9 cellular contexts compared by ENCODE assay signal in the genomic region with DNA sequence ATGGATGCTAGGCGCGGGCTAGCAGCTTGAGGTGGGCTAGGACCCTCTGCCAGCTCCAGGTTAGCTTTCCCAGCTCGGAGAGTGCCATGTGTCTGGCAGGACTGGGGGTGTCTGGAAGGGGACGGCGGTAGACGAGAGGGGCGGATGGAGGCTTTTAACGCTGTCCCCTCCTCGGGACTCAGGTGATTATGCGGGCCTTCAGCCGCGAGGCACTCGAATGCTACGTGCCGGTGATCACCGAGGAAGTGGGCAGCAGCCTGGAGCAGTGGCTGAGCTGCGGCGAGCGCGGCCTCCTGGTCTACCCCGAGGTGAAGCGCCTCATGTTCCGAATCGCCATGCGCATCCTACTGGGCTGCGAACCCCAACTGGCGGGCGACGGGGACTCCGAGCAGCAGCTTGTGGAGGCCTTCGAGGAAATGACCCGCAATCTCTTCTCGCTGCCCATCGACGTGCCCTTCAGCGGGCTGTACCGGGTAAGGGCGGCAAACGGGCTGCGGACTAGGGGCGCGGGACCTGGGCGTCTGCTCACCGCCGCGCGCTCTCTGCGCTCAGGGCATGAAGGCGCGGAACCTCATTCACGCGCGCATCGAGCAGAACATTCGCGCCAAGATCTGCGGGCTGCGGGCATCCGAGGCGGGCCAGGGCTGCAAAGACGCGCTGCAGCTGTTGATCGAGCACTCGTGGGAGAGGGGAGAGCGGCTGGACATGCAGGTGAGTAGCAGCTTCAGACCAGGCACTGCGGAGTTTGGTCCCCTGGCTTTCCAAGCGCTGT. TPM values are rescaled to one million over a fixed set of nuclear protein-coding genes. Genes with fewer than 3 reads are reported as not detected.
DNase-seq lines count a peak whose midpoint lies in the region; ATAC-seq and TF ChIP-seq lines count a peak whose summit lies in the region.
"Had no signal": no experiment of that assay in that cellular context is flagged by ENCODE, and none has a peak within 500 bp of the region (broad histone marks: within the 10 kb centered on the region; RNA-seq: fewer than 3 reads in every experiment).

No MANE protein-coding gene starts in this region.

- CTCF ChIA-PET in activated CD4-positive, alpha-beta memory T cell treated with anti-CD3 and anti-CD28 coated beads for 36 hours (lab: Charles Lee): interaction anchor here (0.6 to 2.2 kb wide), 3 partner anchors 11 to 229 kb away, joined by 3 to 9 read pairs (median 6); no protein-coding TSS in a partner anchor

- TF ChIP-seq CTCF in spleen (IDR thresholded peaks at IDR 0.05 in 8 of 11, conservative IDR thresholded peaks at IDR 0.05 in 3 of 11): no peak

- peak overlapping the region; percentile 56 for H3K4me3 Mint-ChIP-seq in activated T-cell treated with anti-CD3 and anti-CD28 coated beads, Interleukin-2, amount 50 U/mL, for 24 hours
- H3K4me3 Mint-ChIP-seq in activated CD4-positive, alpha-beta memory T cell treated with anti-CD3 and anti-CD28 coated beads for 36 hours: peak overlapping the region; percentile 63

- TF ChIP-seq POLR2A in spleen (IDR thresholded peaks at IDR 0.05): no peak

- H3K9me3 Mint-ChIP-seq in activated T-cell treated with anti-CD3 and anti-CD28 coated beads, Interleukin-2, amount 50 U/mL, for 24 hours: no peaks in the 10 kb centered on the region
- H3K9me3 Mint-ChIP-seq in activated CD4-positive, alpha-beta memory T cell treated with anti-CD3 and anti-CD28 coated beads for 36 hours: no peaks in the 10 kb centered on the region

- peak; percentile 52 for DNase-seq in activated T-cell treated with anti-CD3 and anti-CD28 coated beads, Interleukin-2, amount 50 U/mL, for 24 hours
- DNase-seq in activated T-cell treated with anti-CD3 and anti-CD28 coated beads for 4 hours (no peak), spleen (no peak), NCI-H1092 (lab: John Stamatoyannopoulos, UW) (no peak)
- no peak for DNase-seq in activated CD4-positive, alpha-beta memory T cell treated with anti-CD3 and anti-CD28 coated beads for 36 hours
- DNase-seq: stimulated activated CD4-positive, alpha-beta T cell treated with anti-CD3 and anti-CD28 coated beads, Interleukin-2, amount 100 ng/mL, for 24 hours had no signal

- H3K36me3 Mint-ChIP-seq in activated T-cell treated with anti-CD3 and anti-CD28 coated beads, Interleukin-2, amount 50 U/mL, for 24 hours (ENCODE audit: low read depth): no peaks in the 10 kb centered on the region
- no peaks in the 10 kb centered on the region for H3K36me3 Mint-ChIP-seq in activated CD4-positive, alpha-beta memory T cell treated with anti-CD3 and anti-CD28 coated beads for 36 hours

- H3K36me3 ChIP-seq in iPS-18a (ENCODE audit: control insufficient read depth, low read depth, low read length) (no peaks in the 10 kb centered on the region), spleen (no peaks in the 10 kb centered on the region)

- H3K27me3 ChIP-seq in iPS-18a (ENCODE audit: control insufficient read depth, insufficient read depth, low read length) (peaks cover 85% of the 10 kb centered on the region), spleen (replicated peaks in 1 of 7) (peaks cover 9 to 100% (median 75%) of the 10 kb centered on the region in 7 donors)

- no peaks in the 10 kb centered on the region for H3K9me3 ChIP-seq in iPS-18a (ENCODE audit: control insufficient read depth, low read depth, low read length)
- H3K9me3 ChIP-seq in spleen: no peaks in the 10 kb centered on the region

- POLR2A ChIA-PET in activated CD4-positive, alpha-beta memory T cell treated with anti-CD3 and anti-CD28 coated beads for 36 hours (lab: Charles Lee): no interaction called here

- peaks cover 92% of the 10 kb centered on the region for H3K27me3 Mint-ChIP-seq in activated T-cell treated with anti-CD3 and anti-CD28 coated beads, Interleukin-2, amount 50 U/mL, for 24 hours
- H3K27me3 Mint-ChIP-seq in activated CD4-positive, alpha-beta memory T cell treated with anti-CD3 and anti-CD28 coated beads for 36 hours: peaks cover 73% of the 10 kb centered on the region

- peaks cover 37% of the 10 kb centered on the region for H3K4me1 Mint-ChIP-seq in activated T-cell treated with anti-CD3 and anti-CD28 coated beads, Interleukin-2, amount 50 U/mL, for 24 hours (ENCODE audit: low read depth)
- peaks cover 32% of the 10 kb centered on the region for H3K4me1 Mint-ChIP-seq in activated CD4-positive, alpha-beta memory T cell treated with anti-CD3 and anti-CD28 coated beads for 36 hours (ENCODE audit: low read depth)

- H3K27ac Mint-ChIP-seq in activated T-cell treated with anti-CD3 and anti-CD28 coated beads, Interleukin-2, amount 50 U/mL, for 24 hours: peak overlapping the region; percentile 50
- H3K27ac Mint-ChIP-seq in activated CD4-positive, alpha-beta memory T cell treated with anti-CD3 and anti-CD28 coated beads for 36 hours: no peak overlapping the region

- intact Hi-C loops in activated CD4-positive, alpha-beta memory T cell treated with anti-CD3 and anti-CD28 coated beads for 36 hours (cut with micrococcal nuclease): loop anchor here (10.0 kb wide), 1 partner anchor 380 kb away; no protein-coding TSS in a partner anchor
- intact Hi-C loops in spleen (cut with DNase I; ENCODE audit: low total_unique reads): no loop called here

- H3K4me3 ChIP-seq in iPS-18a (ENCODE audit: low read length): peak overlapping the region; percentile 63
- peak overlapping the region in 7 of 8 donors; percentile 34 to 68 (median 40) for H3K4me3 ChIP-seq in spleen

- WGBS in spleen, 5 donors: 1 to 10% (median 4%) methylated on average over 33 to 67 of the region's 67 CpGs

- ATAC-seq in HG03135 (IDR thresholded peaks at IDR 0.05; ENCODE audit: unreplicated experiment) (no peak), GM18873 (IDR thresholded peaks at IDR 0.05; ENCODE audit: low FRiP score, unreplicated experiment) (no peak)

- peak overlapping the region; percentile 2 for H3K9ac ChIP-seq in iPS-18a (ENCODE audit: low read length)

- H3K4me1 ChIP-seq in iPS-18a (ENCODE audit: control insufficient read depth, low read depth, low read length) (peaks cover 11% of the 10 kb centered on the region), spleen (peaks cover 35 to 50% (median 41%) of the 10 kb centered on the region in 6 donors)

- H3K27ac ChIP-seq in iPS-18a (ENCODE audit: low read length): no peak overlapping the region
- no peak overlapping the region for H3K27ac ChIP-seq in spleen

RNA-seq across cellular contexts. Expression of a gene that starts 1.1 kb away (rescaled TPM):
- not detected for total RNA-seq in activated CD4-positive, alpha-beta memory T cell treated with anti-CD3 and anti-CD28 coated beads for 36 hours
- under 1 TPM in 1 of 7 donors, not detected in 6; 0.20 TPM for total RNA-seq in spleen
- under 1 TPM; 0.03 to 0.22 (median 0.19) TPM for polyA plus RNA-seq in spleen

RNA-seq across cellular contexts. Expression of a gene that starts 14.2 kb away (rescaled TPM):
- total RNA-seq in activated CD4-positive, alpha-beta memory T cell treated with anti-CD3 and anti-CD28 coated beads for 36 hours: not detected
- total RNA-seq in spleen: 1 to 10 TPM in 2 of 7 donors, under 1 TPM in 5; 0.23 to 1.3 (median 0.51) TPM
- under 1 TPM; 0.04 to 0.13 (median 0.06) TPM for polyA plus RNA-seq in spleen
